ENCODE assay signal across 8 cellular contexts in genomic region chr19:1863308-1863637, GRCh38. TPM values are rescaled to one million over a fixed set of nuclear protein-coding genes. Genes with fewer than 3 reads are reported as not detected.
DNase-seq lines count a peak whose midpoint lies in the region; ATAC-seq lines count a peak whose summit lies in the region.

KLF16 (minus strand) TSS chr19:1863579; CDS start chr19:1863497, 82 bp downstream.

- peaks cover 15% of the 10 kb centered on the region for H3K36me3 Mint-ChIP-seq in central memory CD8-positive, alpha-beta T cell (ENCODE audit: insufficient read depth)

- H3K27ac Mint-ChIP-seq in central memory CD8-positive, alpha-beta T cell (ENCODE audit: low read depth), result peak within 1 kb of the TSS; percentile 95

- no peaks in the 10 kb centered on the region for H3K27me3 ChIP-seq in mucosa of rectum (ENCODE audit: control insufficient read depth in 2 of 2, insufficient read depth in 2 of 2, low read length in 2 of 2)

- peak within 1 kb of the TSS; percentile 97 for H3K4me3 Mint-ChIP-seq in central memory CD8-positive, alpha-beta T cell

- H3K27ac ChIP-seq in mucosa of rectum (ENCODE audit: low read depth in 2 of 2, low read length in 2 of 2), result peak within 1 kb of the TSS; percentile 91

- peak within 1 kb of the TSS; percentile 74 to 81 for H3K9ac ChIP-seq in mucosa of rectum (ENCODE audit: low read depth in 1 of 2, low read length in 2 of 2)

- H3K4me3 ChIP-seq in mucosa of rectum (ENCODE audit: low read length in 2 of 2), result peak within 1 kb of the TSS; percentile 73 to 82

- no peak for ATAC-seq in central memory CD8-positive, alpha-beta T cell (replicated peaks; ENCODE audit: extremely low read depth, poor library complexity, severe bottlenecking)
- no peak for ATAC-seq in GM18519 (IDR thresholded peaks at IDR 0.05; ENCODE audit: low FRiP score, unreplicated experiment)

- H3K4me1 Mint-ChIP-seq in central memory CD8-positive, alpha-beta T cell, result peaks cover 30% of the 10 kb centered on the region

- DNase-seq in G401 (ENCODE audit: low spot score) (no peak), HT-29 (ENCODE audit: low spot score) (no peak), GDM1 (lab: John Stamatoyannopoulos, UW) (no peak), cerebellum (ENCODE audit: low spot score) (no peak)
- DNase-seq in central memory CD8-positive, alpha-beta T cell (ENCODE audit: low spot score in 2 of 2), result no peak
- no peak for DNase-seq in stimulated activated CD4-positive, alpha-beta T cell treated with anti-CD3 and anti-CD28 coated beads, Interleukin-12 subunit alpha, Interleukin-12 subunit beta, amount 100 ng/mL, for 4 hours

- no peaks in the 10 kb centered on the region for H3K27me3 Mint-ChIP-seq in central memory CD8-positive, alpha-beta T cell

- H3K9me3 Mint-ChIP-seq in central memory CD8-positive, alpha-beta T cell, result no peaks in the 10 kb centered on the region

- peaks cover 41 to 46% of the 10 kb centered on the region in 2 donors for H3K4me1 ChIP-seq in mucosa of rectum (ENCODE audit: control insufficient read depth in 2 of 2, insufficient read depth in 2 of 2, low read length in 2 of 2)

- in situ Hi-C loops in G401 (cut with HindIII; ENCODE audit: low sequenced_read_pairs), result no loop called here

- no peaks in the 10 kb centered on the region for H3K9me3 ChIP-seq in mucosa of rectum (ENCODE audit: control insufficient read depth in 2 of 2, low read length in 2 of 2)

- no peaks in the 10 kb centered on the region for H3K36me3 ChIP-seq in mucosa of rectum (ENCODE audit: control insufficient read depth in 2 of 2, insufficient read depth in 2 of 2, low read length in 2 of 2)

RNA-seq across cellular contexts. Expression of gene KLF16, which starts in this region (rescaled TPM):
- total RNA-seq in G401 (2014; rRNA removed; shearing (Covaris generic)), result 27.9 and 29.2 TPM in 2 replicates
- 25.2 and 34.5 TPM in 2 replicates for total RNA-seq in HT-29 (2014; rRNA removed; shearing (Covaris generic))
- total RNA-seq in cerebellum, result 2.0 TPM
